ENCODE assay signal across 14 cellular contexts in genomic region chrX:139200346-139200745, GRCh38.
DNase-seq lines count a peak whose midpoint lies in the region; ATAC-seq and TF ChIP-seq lines count a peak whose summit lies in the region.
"Had no signal": no experiment of that assay in that cellular context is flagged by ENCODE, and none has a peak within 500 bp of the region (broad histone marks: within the 10 kb centered on the region; RNA-seq: fewer than 3 reads in every experiment).

No MANE protein-coding gene starts in this region.

- H3K4me2 ChIP-seq in PC-3 (ENCODE audit: low read length): peak overlapping the region; percentile 75
- H3K4me2 ChIP-seq: SK-N-SH had no signal

- H3K9me2 ChIP-seq in PC-3 (replicated peaks; ENCODE audit: low read length): no peaks in the 10 kb centered on the region
- H3K9me2 ChIP-seq: SK-N-SH had no signal

- H3K4me1 ChIP-seq in PC-3 (ENCODE audit: insufficient read depth, low read length) (peaks cover 39% of the 10 kb centered on the region), psoas muscle (peaks cover 9% of the 10 kb centered on the region)
- H3K4me1 ChIP-seq: BE2C had no signal

- BruUV-seq in PC-3 (replicated peaks; lab: Mats Ljungman, UMichigan): no TSS peak

- POLR2A ChIA-PET in PC-3 (lab: Charles Lee; ENCODE audit: unreplicated experiment): interaction anchor here (0.6 to 0.7 kb wide), 2 partner anchors 45 to 165 kb away, joined by 3 to 4 read pairs; no protein-coding TSS in a partner anchor

- 0 out of 2 replicates have a peak overlapping the region, but pooled peaks have one; percentile 5 for H3K9ac ChIP-seq in PC-3 (ENCODE audit: low read length)
- H3K9ac ChIP-seq: SK-N-SH had no signal

- peak overlapping the region; percentile 78 for H3K27ac ChIP-seq in PC-3 (ENCODE audit: low read length)
- peak overlapping the region; percentile 18 for H3K27ac ChIP-seq in epithelial cell of prostate
- peak overlapping the region; percentile 73 for H3K27ac ChIP-seq in psoas muscle

- H3F3A ChIP-seq in PC-3 (ENCODE audit: low read length, unreplicated experiment): peaks cover 10% of the 10 kb centered on the region

- no peaks in the 10 kb centered on the region for H3K36me3 ChIP-seq in PC-3 (ENCODE audit: low read depth, low read length)
- no peaks in the 10 kb centered on the region for H3K36me3 ChIP-seq in psoas muscle (ENCODE audit: insufficient read depth in 1 of 2, low read depth in 1 of 2)
- H3K36me3 ChIP-seq: BE2C had no signal

- CTCF ChIA-PET in PC-3 (lab: Charles Lee): no interaction called here

- H3K4me3 ChIP-seq in PC-3 (ENCODE audit: low read length) (peak overlapping the region; percentile 23; the same call in 1 of the 2 replicates), psoas muscle (no peak overlapping the region)

- no peaks in the 10 kb centered on the region for H3K79me2 ChIP-seq in PC-3 (ENCODE audit: low read length)

- WGBS in psoas muscle, 3 donors: 30 to 70% (median 53%) methylated on average over 2 of the region's 2 CpGs

- intact Hi-C loops in PC-3 (cut with micrococcal nuclease) (loop anchor here (1.0 to 10.0 kb wide), 7 partner anchors 74 to 537 kb away; no protein-coding TSS in a partner anchor), psoas muscle (cut with DNase I) (no loop called here)

- H3K9me3 ChIP-seq in PC-3 (ENCODE audit: low read length): no peaks in the 10 kb centered on the region
- H3K9me3 ChIP-seq in psoas muscle: no peaks in the 10 kb centered on the region
- H3K9me3 ChIP-seq: BE2C, SK-N-SH had no signal

- no peaks in the 10 kb centered on the region for H3K27me3 ChIP-seq in PC-3 (ENCODE audit: low read length)
- peaks cover 0 to 20% (median 0%) of the 10 kb centered on the region in 3 donors for H3K27me3 ChIP-seq in psoas muscle (ENCODE audit: insufficient read depth in 3 of 3, low read length in 2 of 3)

- ATAC-seq in PC-3: no peak; the same call in 1 of the 2 replicates
- ATAC-seq in psoas muscle: no peak
- no peak for ATAC-seq in HG03457 (IDR thresholded peaks at IDR 0.05; ENCODE audit: unreplicated experiment)
- ATAC-seq: HepG2 had no signal

- peak; percentile 60 for DNase-seq in DMS53 (lab: John Stamatoyannopoulos, UW)
- no peak for DNase-seq in PC-3
- DNase-seq in epithelial cell of prostate (ENCODE audit: low read depth, low spot score): no peak
- DNase-seq in psoas muscle: no peak
- no peak for DNase-seq in ureter (ENCODE audit: low spot score)
- no peak for DNase-seq in dermis blood vessel endothelial cell
- DNase-seq in activated gamma-delta T cell (lab: John Stamatoyannopoulos, UW): no peak
- DNase-seq: BE2C; CD8-positive, alpha-beta memory T cell; NCI-H187 treated with DMSO at 0.1 percent for 48 hours; NCI-H510A treated with DMSO at 0.1 percent for 48 hours; SK-N-SH had no signal

- no peaks in the 10 kb centered on the region for H4K20me1 ChIP-seq in PC-3 (ENCODE audit: low read length)

- TF ChIP-seq CTCF in PC-3 (conservative IDR thresholded peaks at IDR 0.05; ENCODE audit: low read depth, low read length) (no peak), psoas muscle (IDR thresholded peaks at IDR 0.05) (no peak)

- 0 out of 2 replicates have a peak overlapping the region, but pooled peaks have one; percentile 30 for H2AFZ ChIP-seq in PC-3 (ENCODE audit: low read length)

Comparison
In these comparisons a context has a peak if more than half of its experiments do, and no peak if none do; other contexts are left out.
1. H3K27ac ChIP-seq: peak in every context shown above with its lines; median percentile 78 in PC-3; 73 in psoas muscle; 18 in epithelial cell of prostate.